In the genomic region with DNA sequence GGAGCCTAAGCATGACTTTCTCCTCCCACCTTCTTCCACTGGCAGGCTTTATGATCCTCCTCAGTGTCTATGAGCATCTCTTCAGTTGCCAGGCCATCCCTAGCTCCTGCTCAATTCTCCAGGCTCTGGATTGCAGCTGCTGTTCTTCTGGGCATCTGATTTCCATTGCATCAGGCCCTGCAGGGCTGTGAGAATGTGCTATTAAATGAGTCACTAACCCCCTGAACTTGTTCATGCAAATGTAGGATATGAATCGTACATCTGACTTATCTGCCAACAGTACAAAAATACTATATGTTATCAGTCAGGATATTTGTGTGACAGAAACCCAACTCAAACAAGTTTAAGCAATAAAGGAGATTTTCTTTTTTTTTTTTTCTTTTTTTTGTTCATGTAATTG, we compare ENCODE assay signal across 15 cellular contexts. TPM values are rescaled to one million over a fixed set of nuclear protein-coding genes. Genes with fewer than 3 reads are reported as not detected.
DNase-seq lines count a peak whose midpoint lies in the region; ATAC-seq and TF ChIP-seq lines count a peak whose summit lies in the region.
"Had no signal": no experiment of that assay in that cellular context is flagged by ENCODE, and none has a peak within 500 bp of the region (broad histone marks: within the 10 kb centered on the region; RNA-seq: fewer than 3 reads in every experiment).

No MANE protein-coding gene starts in this region.

- H3K9me3 Mint-ChIP-seq in activated naive CD8-positive, alpha-beta T cell treated with anti-CD3 and anti-CD28 coated beads, Interleukin-2, amount 50 U/mL, for 24 hours = no peaks in the 10 kb centered on the region
- H3K9me3 Mint-ChIP-seq in activated naive CD8-positive, alpha-beta T cell treated with anti-CD3 and anti-CD28 coated beads for 36 hours = no peaks in the 10 kb centered on the region
- H3K9me3 Mint-ChIP-seq: stimulated activated naive CD8-positive, alpha-beta T cell treated with anti-CD3 and anti-CD28 coated beads, Interleukin-15, Interleukin-2, amounts not matched to agents 100 ng/mL and 50 ng/mL, for 24 hours had no signal

- no peaks in the 10 kb centered on the region for H3K79me2 ChIP-seq in smooth muscle cell (ENCODE audit: low read depth)

- no peaks in the 10 kb centered on the region for H3K9me3 ChIP-seq in SJCRH30 (replicated peaks)
- no peaks in the 10 kb centered on the region for H3K9me3 ChIP-seq in smooth muscle cell (replicated peaks; ENCODE audit: low read depth)
- H3K9me3 ChIP-seq in spleen = no peaks in the 10 kb centered on the region
- H3K9me3 ChIP-seq: ascending aorta, heart left ventricle, mucosa of descending colon had no signal

- peaks cover 4% of the 10 kb centered on the region for H3K4me1 Mint-ChIP-seq in activated naive CD8-positive, alpha-beta T cell treated with anti-CD3 and anti-CD28 coated beads, Interleukin-2, amount 50 U/mL, for 24 hours
- no peaks in the 10 kb centered on the region for H3K4me1 Mint-ChIP-seq in activated naive CD8-positive, alpha-beta T cell treated with anti-CD3 and anti-CD28 coated beads for 36 hours

- peaks cover 20% of the 10 kb centered on the region for H4K20me1 ChIP-seq in smooth muscle cell (ENCODE audit: low read depth)

- DNase-seq in activated naive CD8-positive, alpha-beta T cell treated with anti-CD3 and anti-CD28 coated beads, Interleukin-2, amount 50 U/mL, for 24 hours = no peak
- DNase-seq in activated naive CD8-positive, alpha-beta T cell treated with anti-CD3 and anti-CD28 coated beads for 36 hours = no peak
- DNase-seq in SJCRH30 = peak; percentile 49 to 71
- peak; percentile 97 for DNase-seq in fibroblast of mammary gland (ENCODE audit: low read depth)
- DNase-seq in smooth muscle cell (lab: John Stamatoyannopoulos, UW; ENCODE audit: unreplicated experiment) = no peak
- no peak for DNase-seq in spleen
- no peak for DNase-seq in cerebellum (ENCODE audit: low spot score)
- DNase-seq: activated CD8-positive, alpha-beta memory T cell treated with anti-CD3 and anti-CD28 coated beads for 24 hours; heart left ventricle; mucosa of descending colon; stimulated activated CD4-positive, alpha-beta T cell treated with anti-CD3 and anti-CD28 coated beads, Interleukin-15, amount 100 ng/mL, for 24 hours had no signal

- H3K4me3 ChIP-seq in SJCRH30 = no peak overlapping the region
- H3K4me3 ChIP-seq in fibroblast of mammary gland (ENCODE audit: control insufficient read depth, low read depth, low read length) = no peak overlapping the region
- no peak overlapping the region for H3K4me3 ChIP-seq in smooth muscle cell
- no peak overlapping the region for H3K4me3 ChIP-seq in spleen
- H3K4me3 ChIP-seq: ascending aorta, heart left ventricle, mucosa of descending colon had no signal

- intact Hi-C loops in spleen (cut with DNase I; ENCODE audit: low total_unique reads) = no loop called here

- H3K27ac ChIP-seq in SJCRH30 = peak overlapping the region; percentile 3; the same call in 1 of the 2 replicates
- H3K27ac ChIP-seq in smooth muscle cell (ENCODE audit: low read depth) = peak overlapping the region; percentile 13
- no peak overlapping the region for H3K27ac ChIP-seq in spleen
- H3K27ac ChIP-seq: C4-2B, heart left ventricle had no signal

- H3K36me3 ChIP-seq in SJCRH30 (no peaks in the 10 kb centered on the region), smooth muscle cell (ENCODE audit: low read depth) (no peaks in the 10 kb centered on the region), spleen (no peaks in the 10 kb centered on the region)
- H3K36me3 ChIP-seq: ascending aorta, heart left ventricle had no signal

- no peak for TF ChIP-seq POLR2A in spleen (IDR thresholded peaks at IDR 0.05)

- H3K9ac ChIP-seq in smooth muscle cell (ENCODE audit: low read depth) = no peak overlapping the region

- H3K4me2 ChIP-seq in smooth muscle cell = no peak overlapping the region

- H3K36me3 Mint-ChIP-seq in activated naive CD8-positive, alpha-beta T cell treated with anti-CD3 and anti-CD28 coated beads, Interleukin-2, amount 50 U/mL, for 24 hours (ENCODE audit: low read depth) = no peaks in the 10 kb centered on the region
- H3K36me3 Mint-ChIP-seq in activated naive CD8-positive, alpha-beta T cell treated with anti-CD3 and anti-CD28 coated beads for 36 hours = no peaks in the 10 kb centered on the region

- peaks cover 1% of the 10 kb centered on the region for H3K27me3 Mint-ChIP-seq in activated naive CD8-positive, alpha-beta T cell treated with anti-CD3 and anti-CD28 coated beads, Interleukin-2, amount 50 U/mL, for 24 hours
- peaks cover 3% of the 10 kb centered on the region for H3K27me3 Mint-ChIP-seq in activated naive CD8-positive, alpha-beta T cell treated with anti-CD3 and anti-CD28 coated beads for 36 hours

- H3K27me3 ChIP-seq in SJCRH30 (no peaks in the 10 kb centered on the region), smooth muscle cell (ENCODE audit: low read depth) (no peaks in the 10 kb centered on the region), spleen (replicated peaks in 1 of 7) (no peaks in the 10 kb centered on the region)
- H3K27me3 ChIP-seq: ascending aorta, heart left ventricle had no signal

- 4% methylated on average over 1 of the region's 1 CpG for WGBS in smooth muscle cell (ENCODE audit: low lambda C conversion rate)
- 42 to 74% (median 67%) methylated on average over 1 of the region's 1 CpG for WGBS in spleen, 5 donors

- no peaks in the 10 kb centered on the region for H3F3A ChIP-seq in smooth muscle cell (ENCODE audit: low read depth)

- no peak overlapping the region for H2AFZ ChIP-seq in smooth muscle cell (ENCODE audit: low read depth)

- H3K4me1 ChIP-seq in SJCRH30 (peaks cover 6% of the 10 kb centered on the region; the same call in 1 of the 2 replicates), smooth muscle cell (ENCODE audit: low read depth) (peaks cover 10% of the 10 kb centered on the region), spleen (no peaks in the 10 kb centered on the region)
- H3K4me1 ChIP-seq: heart left ventricle had no signal

- H3K4me3 Mint-ChIP-seq in activated naive CD8-positive, alpha-beta T cell treated with anti-CD3 and anti-CD28 coated beads, Interleukin-2, amount 50 U/mL, for 24 hours = no peak overlapping the region
- no peak overlapping the region for H3K4me3 Mint-ChIP-seq in activated naive CD8-positive, alpha-beta T cell treated with anti-CD3 and anti-CD28 coated beads for 36 hours
- H3K4me3 Mint-ChIP-seq: stimulated activated naive CD8-positive, alpha-beta T cell treated with anti-CD3 and anti-CD28 coated beads, Interleukin-15, Interleukin-2, amounts not matched to agents 100 ng/mL and 50 ng/mL, for 24 hours had no signal

- ATAC-seq in activated naive CD8-positive, alpha-beta T cell treated with anti-CD3 and anti-CD28 coated beads, Interleukin-2, amount 50 U/mL, for 24 hours = peak; percentile 72
- ATAC-seq in HG03280 (IDR thresholded peaks at IDR 0.05; ENCODE audit: unreplicated experiment) = no peak
- ATAC-seq: heart left ventricle, mucosa of descending colon had no signal

- no peak overlapping the region for H3K27ac Mint-ChIP-seq in activated naive CD8-positive, alpha-beta T cell treated with anti-CD3 and anti-CD28 coated beads, Interleukin-2, amount 50 U/mL, for 24 hours
- no peak overlapping the region for H3K27ac Mint-ChIP-seq in activated naive CD8-positive, alpha-beta T cell treated with anti-CD3 and anti-CD28 coated beads for 36 hours
- H3K27ac Mint-ChIP-seq: stimulated activated naive CD8-positive, alpha-beta T cell treated with anti-CD3 and anti-CD28 coated beads, Interleukin-15, Interleukin-2, amounts not matched to agents 100 ng/mL and 50 ng/mL, for 24 hours had no signal

- TF ChIP-seq CTCF in fibroblast of mammary gland (conservative IDR thresholded peaks at IDR 0.05; ENCODE audit: control insufficient read depth, insufficient read depth, low read depth, low read length) = no peak
- no peak for TF ChIP-seq CTCF in smooth muscle cell (IDR thresholded peaks at IDR 0.05; ENCODE audit: borderline replicate concordance, insufficient read depth, poor library complexity, severe bottlenecking)
- no peak for TF ChIP-seq CTCF in spleen (IDR thresholded peaks at IDR 0.05 in 8 of 11, conservative IDR thresholded peaks at IDR 0.05 in 3 of 11)

RNA-seq across cellular contexts. Expression of a gene that starts 11.9 kb away (rescaled TPM):
- under 1 TPM in 1 of 2 experiments, not detected in 1; 0.12 TPM for total RNA-seq in activated naive CD8-positive, alpha-beta T cell treated with anti-CD3 and anti-CD28 coated beads for 36 hours
- 14.8 and 16.1 TPM in 2 replicates for total RNA-seq in SJCRH30 (2014; rRNA removed; shearing (Covaris generic))
- total RNA-seq in smooth muscle cell (20.0 and 23.8 TPM in 2 replicates), spleen (10 to 100 TPM in 1 of 7 donors, 1 to 10 TPM in 6; 3.2 to 12.8 (median 6.6) TPM), cerebellum (12.6 TPM)
- polyA plus RNA-seq in smooth muscle cell (17.0 and 22.4 TPM in 2 replicates), spleen (1 to 10 TPM; 2.7 to 4.6 (median 4.0) TPM)

RNA-seq across cellular contexts. Expression of a gene that starts 25.7 kb away (rescaled TPM):
- total RNA-seq in activated naive CD8-positive, alpha-beta T cell treated with anti-CD3 and anti-CD28 coated beads for 36 hours = 10 to 100 TPM; 26.3 to 31.9 TPM
- 43.3 and 45.2 TPM in 2 replicates for total RNA-seq in SJCRH30 (2014; rRNA removed; shearing (Covaris generic))
- 56.5 and 59.0 TPM in 2 replicates for total RNA-seq in smooth muscle cell
- polyA plus RNA-seq in smooth muscle cell = 69.2 and 72.9 TPM in 2 replicates
- total RNA-seq in spleen = 10 to 100 TPM; 21.0 to 56.2 (median 28.7) TPM
- 10 to 100 TPM; 28.9 to 34.7 (median 33.8) TPM for polyA plus RNA-seq in spleen
- 29.5 TPM for total RNA-seq in cerebellum

Comparison
In these comparisons a context has a peak if more than half of its experiments do, and no peak if none do; other contexts are left out.
1. DNase-seq: peak in SJCRH30 (2 of 2) and fibroblast of mammary gland (single experiment); none in activated naive CD8-positive, alpha-beta T cell treated with anti-CD3 and anti-CD28 coated beads, Interleukin-2, amount 50 U/mL, for 24 hours (single experiment), activated naive CD8-positive, alpha-beta T cell treated with anti-CD3 and anti-CD28 coated beads for 36 hours (single experiment), smooth muscle cell (single experiment), spleen (single experiment) and cerebellum (single experiment).
2. H3K27ac ChIP-seq: peak in SJCRH30 (single experiment) and smooth muscle cell (single experiment); none in spleen (0 of 8).